22 cellular contexts compared by ENCODE assay signal in genomic region chr3:99413504-99413903, GRCh38.
DNase-seq lines count a peak whose midpoint lies in the region; FAIRE-seq and TF ChIP-seq lines count a peak whose summit lies in the region.
"Had no signal": no experiment of that assay in that cellular context is flagged by ENCODE, and none has a peak within 500 bp of the region (broad histone marks: within the 10 kb centered on the region; RNA-seq: fewer than 3 reads in every experiment).

No MANE protein-coding gene starts in this region.

- no peaks in the 10 kb centered on the region for H3K9me3 ChIP-seq in breast epithelium
- no peaks in the 10 kb centered on the region for H3K9me3 ChIP-seq in suprapubic skin
- H3K9me3 ChIP-seq: body of pancreas, Caco-2, left lung had no signal

- no peaks in the 10 kb centered on the region for H3K27me3 Mint-ChIP-seq in MCF 10A (ENCODE audit: insufficient read depth, unreplicated experiment)
- H3K27me3 Mint-ChIP-seq: activated CD4-positive, alpha-beta T cell treated with anti-CD3 and anti-CD28 coated beads, Interleukin-2, amount 10 ng/mL, durations not matched to agents 24 days and 14 days; activated T-helper 17 cell treated with anti-CD3 and anti-CD28 coated beads, Interleukin-2, amount 50 U/mL, for 72 hours; effector memory CD8-positive, alpha-beta T cell; stimulated activated naive CD8-positive, alpha-beta T cell treated with anti-CD3 and anti-CD28 coated beads, Interleukin-15, amount 100 ng/mL, for 72 hours had no signal

- H3K4me3 ChIP-seq in breast epithelium (no peak overlapping the region), suprapubic skin (no peak overlapping the region)
- H3K4me3 ChIP-seq: body of pancreas, left lung, neural progenitor cell, skin epidermis had no signal

- BruUV-seq in MCF 10A (replicated peaks; lab: Mats Ljungman, UMichigan): no TSS peak

- WGBS in suprapubic skin: 75% methylated on average over 1 of the region's 1 CpG

- no peak for DNase-seq in MCF 10A (ENCODE audit: unreplicated experiment)
- DNase-seq in breast epithelium (ENCODE audit: low spot score in 2 of 2): no peak
- peak; percentile 74 for DNase-seq in astrocyte of the hippocampus (ENCODE audit: low read depth, low spot score)
- peak; percentile 79 for DNase-seq in glomerular endothelial cell (ENCODE audit: extremely low read depth, low read depth, low spot score)
- DNase-seq in NCI-H1048 (lab: John Stamatoyannopoulos, UW): no peak
- no peak for DNase-seq in GM12891 (ENCODE audit: insufficient read length, low spot score)
- no peak for DNase-seq in suprapubic skin (ENCODE audit: low spot score in 2 of 2)
- DNase-seq in effector CD8-positive, alpha-beta T cell (lab: John Stamatoyannopoulos, UW): no peak
- DNase-seq: activated CD4-positive, alpha-beta T cell treated with anti-CD3 and anti-CD28 coated beads, Interleukin-2, amount 10 ng/mL, durations not matched to agents 24 days and 14 days; body of pancreas; Caco-2; effector memory CD8-positive, alpha-beta T cell; Karpas-422; left lung; NCI-H187; NCI-H69; stimulated activated naive CD8-positive, alpha-beta T cell treated with anti-CD3 and anti-CD28 coated beads, Interleukin-15, amount 100 ng/mL, for 72 hours had no signal

- H3K27me3 ChIP-seq in breast epithelium (no peaks in the 10 kb centered on the region), suprapubic skin (no peaks in the 10 kb centered on the region)
- H3K27me3 ChIP-seq: body of pancreas, left lung, neural progenitor cell had no signal

- FAIRE-seq in GM12891 (lab: Jason Lieb, UNC): no peak

- H3K9me3 Mint-ChIP-seq in MCF 10A (ENCODE audit: unreplicated experiment): peaks cover 8% of the 10 kb centered on the region
- H3K9me3 Mint-ChIP-seq: activated CD4-positive, alpha-beta T cell treated with anti-CD3 and anti-CD28 coated beads, Interleukin-2, amount 10 ng/mL, durations not matched to agents 24 days and 14 days; neural progenitor cell; stimulated activated naive CD8-positive, alpha-beta T cell treated with anti-CD3 and anti-CD28 coated beads, Interleukin-15, amount 100 ng/mL, for 72 hours; T-helper 2 cell treated with Interferon-gamma antibody and Interleukin-4, amounts not matched to agents 5 μg/mL and 100 μg/mL, for 36 hours had no signal

- TF ChIP-seq CTCF in MCF 10A (IDR thresholded peaks at IDR 0.05; ENCODE audit: unreplicated experiment): no peak
- TF ChIP-seq CTCF in breast epithelium (IDR thresholded peaks at IDR 0.05): no peak
- TF ChIP-seq CTCF in suprapubic skin (IDR thresholded peaks at IDR 0.05): no peak

- no peak overlapping the region for H3K4me3 Mint-ChIP-seq in MCF 10A (ENCODE audit: unreplicated experiment)
- H3K4me3 Mint-ChIP-seq: activated CD4-positive, alpha-beta T cell treated with anti-CD3 and anti-CD28 coated beads, Interleukin-2, amount 10 ng/mL, durations not matched to agents 24 days and 14 days; activated T-helper 17 cell treated with anti-CD3 and anti-CD28 coated beads, Interleukin-2, amount 50 U/mL, for 72 hours; effector memory CD8-positive, alpha-beta T cell; neural progenitor cell; stimulated activated naive CD8-positive, alpha-beta T cell treated with anti-CD3 and anti-CD28 coated beads, Interleukin-15, amount 100 ng/mL, for 72 hours; T-helper 2 cell treated with Interferon-gamma antibody and Interleukin-4, amounts not matched to agents 5 μg/mL and 100 μg/mL, for 36 hours had no signal

- no peak for TF ChIP-seq EP300 in suprapubic skin (IDR thresholded peaks at IDR 0.05)

- CTCF ChIA-PET in MCF 10A (lab: Yijun Ruan, JAX): interaction anchor here (0.5 kb wide), 1 partner anchor 340 kb away, joined by 3 read pairs; no protein-coding TSS in a partner anchor

- no peak overlapping the region for H3K27ac ChIP-seq in breast epithelium
- H3K27ac ChIP-seq in suprapubic skin: no peak overlapping the region
- H3K27ac ChIP-seq: 22Rv1, body of pancreas, left lung, neural progenitor cell had no signal

- H3K36me3 Mint-ChIP-seq in MCF 10A (ENCODE audit: insufficient read depth, unreplicated experiment): no peaks in the 10 kb centered on the region
- H3K36me3 Mint-ChIP-seq: neural progenitor cell had no signal

- H3K36me3 ChIP-seq in breast epithelium (no peaks in the 10 kb centered on the region), suprapubic skin (no peaks in the 10 kb centered on the region)
- H3K36me3 ChIP-seq: left lung, neural progenitor cell had no signal

- intact Hi-C loops in MCF 10A (cut with micrococcal nuclease) (no loop called here), breast epithelium (cut with DNase I; ENCODE audit: low total_unique reads) (no loop called here)

- H3K27ac Mint-ChIP-seq in MCF 10A (ENCODE audit: low read depth, unreplicated experiment): peak overlapping the region; percentile 81
- H3K27ac Mint-ChIP-seq: activated CD4-positive, alpha-beta T cell treated with anti-CD3 and anti-CD28 coated beads, Interleukin-2, amount 10 ng/mL, durations not matched to agents 24 days and 14 days; activated T-helper 17 cell treated with anti-CD3 and anti-CD28 coated beads, Interleukin-2, amount 50 U/mL, for 72 hours; effector memory CD8-positive, alpha-beta T cell; neural progenitor cell; stimulated activated naive CD8-positive, alpha-beta T cell treated with anti-CD3 and anti-CD28 coated beads, Interleukin-15, amount 100 ng/mL, for 72 hours; T-helper 2 cell treated with Interferon-gamma antibody and Interleukin-4, amounts not matched to agents 5 μg/mL and 100 μg/mL, for 36 hours had no signal

- POLR2A ChIA-PET in MCF 10A (lab: Yijun Ruan, JAX): no interaction called here

- H3K4me1 Mint-ChIP-seq in MCF 10A (ENCODE audit: insufficient read depth, unreplicated experiment): no peaks in the 10 kb centered on the region
- H3K4me1 Mint-ChIP-seq: activated CD4-positive, alpha-beta T cell treated with anti-CD3 and anti-CD28 coated beads, Interleukin-2, amount 10 ng/mL, durations not matched to agents 24 days and 14 days; activated T-helper 17 cell treated with anti-CD3 and anti-CD28 coated beads, Interleukin-2, amount 50 U/mL, for 72 hours; stimulated activated naive CD8-positive, alpha-beta T cell treated with anti-CD3 and anti-CD28 coated beads, Interleukin-15, amount 100 ng/mL, for 72 hours had no signal

- TF ChIP-seq POLR2A in breast epithelium (IDR thresholded peaks at IDR 0.05): no peak
- TF ChIP-seq POLR2A in GM12891 (IDR thresholded peaks at IDR 0.05; ENCODE audit: low read depth, low read length): no peak
- TF ChIP-seq POLR2A in suprapubic skin (IDR thresholded peaks at IDR 0.05): no peak

- H3K4me1 ChIP-seq in breast epithelium: no peaks in the 10 kb centered on the region
- no peaks in the 10 kb centered on the region for H3K4me1 ChIP-seq in suprapubic skin
- H3K4me1 ChIP-seq: body of pancreas, Caco-2, left lung had no signal

TF ChIP-seq in GM12891, 5 proteins besides CTCF, POLR2A, EP300 and RAD21:
- TF ChIP-seq POU2F2 (IDR thresholded peaks at IDR 0.05; ENCODE audit: low read depth, low read length): no peak

Comparison
In these comparisons a context has a peak if more than half of its experiments do, and no peak if none do; other contexts are left out.
1. DNase-seq: peak in astrocyte of the hippocampus (single experiment) and glomerular endothelial cell (single experiment); none in MCF 10A (single experiment), breast epithelium (0 of 2), NCI-H1048 (single experiment), GM12891 (single experiment), suprapubic skin (0 of 2) and effector CD8-positive, alpha-beta T cell (single experiment).